Comparison of ENCODE assay signal across 30 cellular contexts in genomic region chr7:2504818-2505375, GRCh38. TPM values are rescaled to one million over a fixed set of nuclear protein-coding genes. Genes with fewer than 3 reads are reported as not detected.
DNase-seq lines count a peak whose midpoint lies in the region; ATAC-seq, FAIRE-seq and TF ChIP-seq lines count a peak whose summit lies in the region.
"Had no signal": no experiment of that assay in that cellular context is flagged by ENCODE, and none has a peak within 500 bp of the region (broad histone marks: within the 10 kb centered on the region; RNA-seq: fewer than 3 reads in every experiment).

No MANE protein-coding gene starts in this region.

- WGBS in K562 (ENCODE audit: insufficient coverage, low coverage, missing lambda C conversion rate) = 6% methylated on average over 12 of the region's 22 CpGs
- no CpG with 5 or more reads among the region's 22 CpGs for WGBS in neuronal stem cell (ENCODE audit: extremely low coverage in 2 of 2, insufficient read length in 2 of 2, insufficient replicate concordance in 1 of 2), 2 donors

- H3K27ac ChIP-seq in breast epithelium (peak overlapping the region in 1 of 2 donors; percentile 1), HEK293 (ENCODE audit: extremely low read depth, low read depth, low read length) (no peak overlapping the region), K562 (ENCODE audit: extremely low read depth, low read depth, low read length) (no peak overlapping the region), neuronal stem cell (replicated peaks; ENCODE audit: low read length) (no peak overlapping the region)
- H3K27ac ChIP-seq: KMS-11 had no signal

- no peak overlapping the region for H4K91ac ChIP-seq in neuronal stem cell (ENCODE audit: low read depth, low read length, poor library complexity)

- TF ChIP-seq CTCF in breast epithelium (IDR thresholded peaks at IDR 0.05) (no peak), HEK293 (tag by site-specific recombination; IDR thresholded peaks at IDR 0.05) (no peak), K562 (IDR thresholded peaks at IDR 0.05 in 2 of 3, conservative IDR thresholded peaks at IDR 0.05 in 1 of 3; ENCODE audit: insufficient read depth in 2 of 3, low read depth in 1 of 3, low read length in 3 of 3) (no peak)

- H3K79me1 ChIP-seq in neuronal stem cell (ENCODE audit: low read depth, low read length) = no peaks in the 10 kb centered on the region

- no peak for TF ChIP-seq RAD21 in K562 (CRISPR knock-in tag; conservative IDR thresholded peaks at IDR 0.05 in 1 of 2, IDR thresholded peaks at IDR 0.05 in 1 of 2)

- POLR2A ChIA-PET in HEK293 (lab: Yijun Ruan, JAX) (no interaction called here), K562 (lab: Yijun Ruan, JAX) (no interaction called here)

- no peaks in the 10 kb centered on the region for H4K20me1 ChIP-seq in K562 (replicated peaks; ENCODE audit: control insufficient read depth, insufficient read depth, low read length)

- TF ChIP-seq EP300 in K562 (IDR thresholded peaks at IDR 0.05; ENCODE audit: low read length) = no peak

- no peak; the same call in 2 of the 3 replicates for ATAC-seq in K562
- no peak for ATAC-seq in HG03280 (IDR thresholded peaks at IDR 0.05; ENCODE audit: unreplicated experiment)
- ATAC-seq: CD8-positive, alpha-beta T cell; T-cell had no signal

- H3K4me3 ChIP-seq in breast epithelium (no peak overlapping the region), HEK293 (ENCODE audit: low read depth, low read length) (no peak overlapping the region), K562 (no peak overlapping the region), neuronal stem cell (ENCODE audit: low read length in 2 of 2) (no peak overlapping the region)

- no peak for TF ChIP-seq POLR2A in breast epithelium (IDR thresholded peaks at IDR 0.05)
- no peak for TF ChIP-seq POLR2A in K562 (conservative IDR thresholded peaks at IDR 0.05)

- no peak for FAIRE-seq in K562 (lab: Jason Lieb, UNC)
- FAIRE-seq: GM19239, HTR-8/SVneo had no signal

- no peak overlapping the region for H2AFZ ChIP-seq in K562 (ENCODE audit: low read depth, low read length)
- H2AFZ ChIP-seq in neuronal stem cell (ENCODE audit: low read length) = no peak overlapping the region

- peak overlapping the region; percentile 12 for H3K14ac ChIP-seq in neuronal stem cell (ENCODE audit: low read length)

- H3K23ac ChIP-seq in neuronal stem cell (ENCODE audit: low read depth, low read length, poor library complexity) = peak overlapping the region; percentile 23

- no peaks in the 10 kb centered on the region for H3K9me1 ChIP-seq in K562 (ENCODE audit: control insufficient read depth, insufficient read depth, low read length)

- no peak overlapping the region for H4K8ac ChIP-seq in neuronal stem cell (ENCODE audit: low read depth, low read length)

- H2BK15ac ChIP-seq in neuronal stem cell (ENCODE audit: low read length) = peak overlapping the region; percentile 100

- peak overlapping the region; percentile 100 for H2AK5ac ChIP-seq in neuronal stem cell (ENCODE audit: low read depth, low read length)

- H3K18ac ChIP-seq in neuronal stem cell (ENCODE audit: low read length) = peak overlapping the region; percentile 93

- H2BK12ac ChIP-seq in neuronal stem cell (ENCODE audit: low read length) = peak overlapping the region; percentile 92

- peak overlapping the region; percentile 94 for H2BK120ac ChIP-seq in neuronal stem cell (ENCODE audit: low read depth, low read length)

- H3K4ac ChIP-seq in neuronal stem cell (ENCODE audit: low read length) = no peak overlapping the region

- CTCF ChIA-PET in HEK293 (lab: Yijun Ruan, JAX) = no interaction called here
- CTCF ChIA-PET in K562 (lab: Yijun Ruan, JAX; ENCODE audit: low intra/inter-chr PET ratio) = no interaction called here

- no peaks in the 10 kb centered on the region for H3K79me2 ChIP-seq in K562 (ENCODE audit: control insufficient read depth, insufficient read depth, low read length)

- 0 out of 4 replicates have a peak overlapping the region, but pooled peaks of 1 of the 2 experiments have one; percentile 35 for H3K9ac ChIP-seq in K562 (ENCODE audit: insufficient read depth in 1 of 2, low read depth in 2 of 2, low read length in 2 of 2)
- no peak overlapping the region for H3K9ac ChIP-seq in neuronal stem cell (ENCODE audit: low read depth, low read length, poor library complexity)
- H3K9ac ChIP-seq: KMS-11 had no signal

- H3K9me3 ChIP-seq in breast epithelium (no peaks in the 10 kb centered on the region), HEK293 (ENCODE audit: control insufficient read depth, insufficient read depth, low read depth, low read length) (no peaks in the 10 kb centered on the region), K562 (replicated peaks; ENCODE audit: control insufficient read depth, insufficient read depth, low read depth, low read length) (no peaks in the 10 kb centered on the region), neuronal stem cell (replicated peaks in 1 of 2; ENCODE audit: control insufficient read depth in 2 of 2, insufficient read depth in 1 of 2, low read depth in 1 of 2, low read length in 2 of 2) (no peaks in the 10 kb centered on the region)

- H3K4me2 ChIP-seq in K562 (ENCODE audit: insufficient read depth, low read length) (no peak overlapping the region), neuronal stem cell (ENCODE audit: insufficient read depth, low read length, poor library complexity, severe bottlenecking) (no peak overlapping the region)
- H3K4me2 ChIP-seq: KMS-11 had no signal

- H3K36me3 ChIP-seq in breast epithelium (no peaks in the 10 kb centered on the region), HEK293 (ENCODE audit: control insufficient read depth in 2 of 2, insufficient read depth in 1 of 2, low read length in 2 of 2) (no peaks in the 10 kb centered on the region), K562 (ENCODE audit: control insufficient read depth, insufficient read depth, low read length) (no peaks in the 10 kb centered on the region), neuronal stem cell (replicated peaks in 1 of 2; ENCODE audit: control insufficient read depth in 2 of 2, insufficient read depth in 2 of 2, low read length in 2 of 2) (no peaks in the 10 kb centered on the region)

- in situ Hi-C loops in T47D (cut with HindIII; ENCODE audit: low pct_unique_long_range_greater_than_20kb, low sequenced_read_pairs) = no loop called here
- in situ Hi-C loops in K562 (cut with MboI) = no loop called here

- H3K27me3 ChIP-seq in breast epithelium (no peaks in the 10 kb centered on the region), K562 (ENCODE audit: control insufficient read depth in 2 of 2, insufficient read depth in 2 of 2, low read length in 2 of 2) (peaks cover 2 to 50% of the 10 kb centered on the region in 2 experiments; a peak in 2 of 5 replicates), neuronal stem cell (ENCODE audit: control insufficient read depth in 3 of 3, insufficient read depth in 3 of 3, low read depth in 1 of 3, low read length in 3 of 3) (no peaks in the 10 kb centered on the region)

- DNase-seq in T47D (ENCODE audit: low read depth in 1 of 2, low spot score in 1 of 2) = peak; percentile 68 to 74
- no peak for DNase-seq in breast epithelium (ENCODE audit: low spot score in 2 of 2)
- no peak for DNase-seq in K562 (ENCODE audit: extremely low read depth in 1 of 4, low spot score in 3 of 4)
- no peak for DNase-seq in neuronal stem cell (ENCODE audit: low spot score)
- DNase-seq in activated CD4-positive, alpha-beta T cell treated with anti-CD3 and anti-CD28 coated beads, Interleukin-2, amount 50 U/mL, for 4 hours = no peak
- no peak for DNase-seq in NCI-H187 treated with DMSO at 0.1 percent for 48 hours (lab: John Stamatoyannopoulos, UW)
- DNase-seq: 8988T; ACHN; C1 segment of cervical spinal cord; CD8-positive, alpha-beta T cell; DMS153; MM.1S; NCI-H1048; NCI-H1417; NCI-H187; NCI-H2107; NCI-H446; NCI-H524 treated with DMSO at 0.1 percent for 48 hours; NCI-H82; NK-92 treated with Interleukin-12 subunit alpha and Interleukin-12 subunit beta, amount 100 ng/mL, for 24 hours; RPMI8226; SHP77; T-cell had no signal

- BruUV-seq in K562 (replicated peaks; lab: Mats Ljungman, UMichigan) = no TSS peak

- peak overlapping the region; percentile 93 for H2BK5ac ChIP-seq in neuronal stem cell (ENCODE audit: low read length)

- H3K4me1 ChIP-seq in breast epithelium = peaks cover 13 to 16% of the 10 kb centered on the region in 2 donors
- H3K4me1 ChIP-seq in HEK293 (ENCODE audit: control insufficient read depth, insufficient read depth, low read length) = no peaks in the 10 kb centered on the region; the same call in 1 of the 2 replicates
- H3K4me1 ChIP-seq in K562 (replicated peaks in 1 of 2; ENCODE audit: control insufficient read depth in 2 of 2, insufficient read depth in 2 of 2, low read length in 2 of 2) = peaks cover 0 to 66% of the 10 kb centered on the region in 2 experiments; a peak in 2 of 5 replicates
- H3K4me1 ChIP-seq in neuronal stem cell (ENCODE audit: control insufficient read depth in 2 of 2, insufficient read depth in 1 of 2, low read depth in 1 of 2, low read length in 2 of 2) = peaks cover 33 to 39% of the 10 kb centered on the region in 2 donors

- intact Hi-C loops in breast epithelium (cut with DNase I; ENCODE audit: low total_unique reads) (no loop called here), K562 (cut with micrococcal nuclease) (no loop called here)

RNA-seq across cellular contexts. Expression of gene LFNG, which starts 14.7 kb away (rescaled TPM):
- total RNA-seq in breast epithelium (10 to 100 TPM in 1 of 3 donors, 1 to 10 TPM in 2; 5.0 to 16.4 (median 9.1) TPM), K562 (2014; rRNA removed) (0.49 and 0.73 TPM in 2 replicates), K562 (2014; rRNA removed; fragmentation: Illumina TruSeq; extraction: Trizol) (0.18 and 0.22 TPM in 2 replicates), K562 (2015; rRNA removed; fragmentation: Illumina TruSeq; extraction: Trizol) (0.25 and 0.30 TPM in 2 replicates), K562 (2021) (0.81 and 0.89 TPM in 2 replicates)
- total RNA-seq in K562 (2011; cell fraction: chromatin; rRNA removed; ENCODE audit: low replicate concordance) = 0.76 and 4.3 TPM in 2 replicates
- 3.6 and 4.7 TPM in 2 replicates for total RNA-seq in K562 (2011; cell fraction: nucleolus; rRNA removed)
- 2.0 and 2.1 TPM in 2 replicates for total RNA-seq in K562 (2011; cell fraction: nucleoplasm; rRNA removed)
- polyA plus RNA-seq in K562 (2011; rRNA removed) (0.86 and 1.2 TPM in 2 replicates), K562 (2014; fragmentation: Illumina TruSeq; extraction: Trizol) (0.24 and 0.39 TPM in 2 replicates), K562 (2014; fragmentation: Nextera tagmentation; extraction: Ambion mirVana) (under 1 TPM in 1 of 2 experiments, not detected in 1; 0.03 TPM), K562 (2014; rRNA removed) (0.25 and 0.28 TPM in 2 replicates)
- polyA plus RNA-seq in K562 (2011; cell fraction: cytosol; rRNA removed) = 1.4 and 2.5 TPM in 2 replicates
- polyA plus RNA-seq in K562 (2011; cell fraction: nucleus; rRNA removed) = 4.7 and 6.5 TPM in 2 replicates
- polyA plus RNA-seq in K562 (2012) = 0.43 and 0.47 TPM in 2 replicates
- polyA minus RNA-seq in K562 (2011; rRNA and poly(A)+ RNA removed) = 0.45 and 0.49 TPM in 2 replicates
- 0.91 and 1.0 TPM in 2 replicates for polyA minus RNA-seq in K562 (2011; cell fraction: cytosol; rRNA and poly(A)+ RNA removed)
- 3.6 and 3.8 TPM in 2 replicates for polyA minus RNA-seq in K562 (2011; cell fraction: nucleus; rRNA and poly(A)+ RNA removed)
- 84.0 TPM for polyA plus RNA-seq in neuronal stem cell (2013, experiment 1 of 2)
- polyA plus RNA-seq in neuronal stem cell (2013, experiment 2 of 2) = 82.3 TPM

RNA-seq across cellular contexts. Expression of gene GRIFIN, which starts 28.7 kb away (rescaled TPM):
- total RNA-seq in breast epithelium (not detected), K562 (2014; rRNA removed) (not detected in 2 replicates), K562 (2014; rRNA removed; fragmentation: Illumina TruSeq; extraction: Trizol) (not detected in 2 replicates), K562 (2015; rRNA removed; fragmentation: Illumina TruSeq; extraction: Trizol) (not detected in 2 replicates), K562 (2021) (not detected in 2 replicates)
- total RNA-seq in K562 (2011; cell fraction: chromatin; rRNA removed; ENCODE audit: low replicate concordance) = not detected in 2 replicates
- not detected in 2 replicates for total RNA-seq in K562 (2011; cell fraction: nucleolus; rRNA removed)
- total RNA-seq in K562 (2011; cell fraction: nucleoplasm; rRNA removed) = not detected in 2 replicates
- polyA plus RNA-seq in K562 (2011; rRNA removed) (not detected in 2 replicates), K562 (2014; fragmentation: Illumina TruSeq; extraction: Trizol) (not detected in 2 replicates), K562 (2014; fragmentation: Nextera tagmentation; extraction: Ambion mirVana) (not detected), K562 (2014; rRNA removed) (not detected in 2 replicates)
- polyA plus RNA-seq in K562 (2011; cell fraction: cytosol; rRNA removed) = not detected in 2 replicates
- polyA plus RNA-seq in K562 (2011; cell fraction: nucleus; rRNA removed) = not detected in 2 replicates
- not detected in 2 replicates for polyA plus RNA-seq in K562 (2012)
- not detected in 2 replicates for polyA minus RNA-seq in K562 (2011; rRNA and poly(A)+ RNA removed)
- not detected in 2 replicates for polyA minus RNA-seq in K562 (2011; cell fraction: cytosol; rRNA and poly(A)+ RNA removed)
- not detected in 2 replicates for polyA minus RNA-seq in K562 (2011; cell fraction: nucleus; rRNA and poly(A)+ RNA removed)
- polyA plus RNA-seq in neuronal stem cell (2013, experiment 1 of 2) = not detected
- not detected for polyA plus RNA-seq in neuronal stem cell (2013, experiment 2 of 2)
- total RNA-seq: CD8-positive, alpha-beta T cell; H4; SK-MEL-5; T-cell had no signal

RNA-seq across cellular contexts. Expression of gene BRAT1, which starts 50.4 kb away (rescaled TPM):
- 10 to 100 TPM; 20.8 to 36.4 (median 28.4) TPM for total RNA-seq in breast epithelium
- 18.7 and 76.7 TPM in 2 replicates for total RNA-seq in K562 (2011; cell fraction: chromatin; rRNA removed; ENCODE audit: low replicate concordance)
- 75.9 and 80.0 TPM in 2 replicates for total RNA-seq in K562 (2011; cell fraction: nucleolus; rRNA removed)
- total RNA-seq in K562 (2011; cell fraction: nucleoplasm; rRNA removed) = 35.8 and 37.1 TPM in 2 replicates
- total RNA-seq in K562 (2014; rRNA removed) = 48.2 and 53.8 TPM in 2 replicates
- total RNA-seq in K562 (2014; rRNA removed; fragmentation: Illumina TruSeq; extraction: Trizol) = 1.9 and 3.7 TPM in 2 replicates
- 14.6 and 17.4 TPM in 2 replicates for total RNA-seq in K562 (2015; rRNA removed; fragmentation: Illumina TruSeq; extraction: Trizol)
- 49.6 and 49.8 TPM in 2 replicates for total RNA-seq in K562 (2021)
- polyA plus RNA-seq in K562 (2011; rRNA removed) = 10.5 and 23.7 TPM in 2 replicates
- polyA plus RNA-seq in K562 (2011; cell fraction: cytosol; rRNA removed) = 14.1 and 48.2 TPM in 2 replicates
- polyA plus RNA-seq in K562 (2011; cell fraction: nucleus; rRNA removed) = 84.7 and 142 TPM in 2 replicates
- polyA plus RNA-seq in K562 (2012) = 37.7 and 38.8 TPM in 2 replicates
- 5.8 and 20.3 TPM in 2 replicates for polyA plus RNA-seq in K562 (2014; fragmentation: Illumina TruSeq; extraction: Trizol)
- under 1 TPM; 0.13 to 0.31 TPM for polyA plus RNA-seq in K562 (2014; fragmentation: Nextera tagmentation; extraction: Ambion mirVana)
- polyA plus RNA-seq in K562 (2014; rRNA removed) = 35.3 and 39.1 TPM in 2 replicates
- polyA minus RNA-seq in K562 (2011; rRNA and poly(A)+ RNA removed) = 3.2 and 7.4 TPM in 2 replicates
- polyA minus RNA-seq in K562 (2011; cell fraction: cytosol; rRNA and poly(A)+ RNA removed) = 27.3 and 27.9 TPM in 2 replicates
- polyA minus RNA-seq in K562 (2011; cell fraction: nucleus; rRNA and poly(A)+ RNA removed) = 22.2 and 25.0 TPM in 2 replicates
- 18.7 TPM for polyA plus RNA-seq in neuronal stem cell (2013, experiment 1 of 2)
- 18.1 TPM for polyA plus RNA-seq in neuronal stem cell (2013, experiment 2 of 2)

RNA-seq across cellular contexts. Expression of gene IQCE, which starts 53.9 kb away (rescaled TPM):
- 10 to 100 TPM; 13.4 to 22.7 (median 13.8) TPM for total RNA-seq in breast epithelium
- total RNA-seq in K562 (2011; cell fraction: chromatin; rRNA removed; ENCODE audit: low replicate concordance) = 26.8 and 52.1 TPM in 2 replicates
- total RNA-seq in K562 (2011; cell fraction: nucleolus; rRNA removed) = 20.3 and 21.5 TPM in 2 replicates
- 22.9 and 30.8 TPM in 2 replicates for total RNA-seq in K562 (2011; cell fraction: nucleoplasm; rRNA removed)
- 7.2 and 8.5 TPM in 2 replicates for total RNA-seq in K562 (2014; rRNA removed)
- total RNA-seq in K562 (2014; rRNA removed; fragmentation: Illumina TruSeq; extraction: Trizol) = 1.7 and 3.5 TPM in 2 replicates
- total RNA-seq in K562 (2015; rRNA removed; fragmentation: Illumina TruSeq; extraction: Trizol) = 3.7 and 4.2 TPM in 2 replicates
- 7.8 and 8.7 TPM in 2 replicates for total RNA-seq in K562 (2021)
- polyA plus RNA-seq in K562 (2011; rRNA removed) = 3.2 and 5.0 TPM in 2 replicates
- 2.3 and 3.0 TPM in 2 replicates for polyA plus RNA-seq in K562 (2011; cell fraction: cytosol; rRNA removed)
- 12.8 and 18.1 TPM in 2 replicates for polyA plus RNA-seq in K562 (2011; cell fraction: nucleus; rRNA removed)
- polyA plus RNA-seq in K562 (2012) = 5.3 and 7.0 TPM in 2 replicates
- 4.4 and 6.5 TPM in 2 replicates for polyA plus RNA-seq in K562 (2014; fragmentation: Illumina TruSeq; extraction: Trizol)
- under 1 TPM; 0.18 to 0.28 TPM for polyA plus RNA-seq in K562 (2014; fragmentation: Nextera tagmentation; extraction: Ambion mirVana)
- polyA plus RNA-seq in K562 (2014; rRNA removed) = 5.1 and 6.1 TPM in 2 replicates
- polyA minus RNA-seq in K562 (2011; rRNA and poly(A)+ RNA removed) = 3.7 and 4.7 TPM in 2 replicates
- polyA minus RNA-seq in K562 (2011; cell fraction: cytosol; rRNA and poly(A)+ RNA removed) = 3.9 and 4.8 TPM in 2 replicates
- 5.5 and 5.9 TPM in 2 replicates for polyA minus RNA-seq in K562 (2011; cell fraction: nucleus; rRNA and poly(A)+ RNA removed)
- 10.4 TPM for polyA plus RNA-seq in neuronal stem cell (2013, experiment 1 of 2)
- polyA plus RNA-seq in neuronal stem cell (2013, experiment 2 of 2) = 10.3 TPM

Comparison
In these comparisons a context has a peak if more than half of its experiments do, and no peak if none do; other contexts are left out.
1. DNase-seq: peak in T47D (2 of 2); none in breast epithelium (0 of 2), K562 (0 of 4), neuronal stem cell (single experiment), activated CD4-positive, alpha-beta T cell treated with anti-CD3 and anti-CD28 coated beads, Interleukin-2, amount 50 U/mL, for 4 hours (0 of 2) and NCI-H187 treated with DMSO at 0.1 percent for 48 hours (single experiment).